ENCODE assay signal across 23 cellular contexts in genomic region chr13:36680918-36681317, GRCh38. TPM values are rescaled to one million over a fixed set of nuclear protein-coding genes. Genes with fewer than 3 reads are reported as not detected.
A peak's percentile ranks its signal among the peaks of the same experiment; 100 is the strongest.
DNase-seq lines count a peak whose midpoint lies in the region; ATAC-seq and TF ChIP-seq lines count a peak whose summit lies in the region.
"Had no signal": no experiment of that assay in that cellular context is flagged by ENCODE, and none has a peak within 500 bp of the region (broad histone marks: within the 10 kb centered on the region; RNA-seq: fewer than 3 reads in every experiment).

No MANE protein-coding gene starts in this region.

- H3K27ac ChIP-seq in A673 (ENCODE audit: low read depth, low read length, poor library complexity, severe bottlenecking) = peak overlapping the region; percentile 34
- H3K27ac ChIP-seq: brain microvascular endothelial cell, esophagus squamous epithelium had no signal

- POLR2A ChIA-PET in A673 (lab: Charles Lee; ENCODE audit: low non-redundant PET) = no interaction called here

- H3K9me3 ChIP-seq in A673 (ENCODE audit: low read depth, low read length, poor library complexity, severe bottlenecking) = peaks cover 3% of the 10 kb centered on the region
- H3K9me3 ChIP-seq: esophagus squamous epithelium had no signal

- ATAC-seq in HG02588 (IDR thresholded peaks at IDR 0.05; ENCODE audit: unreplicated experiment) (no peak), HG02870 (IDR thresholded peaks at IDR 0.05; ENCODE audit: unreplicated experiment) (no peak)
- ATAC-seq: activated CD4-positive, CD25-positive, alpha-beta regulatory T cell treated with anti-CD3 and anti-CD28 coated beads, Interleukin-2, amount 50 U/mL, for 24 hours; left lobe of liver had no signal

- H3K4me3 ChIP-seq in A673 (ENCODE audit: low read depth, low read length, poor library complexity, severe bottlenecking) (no peak overlapping the region), retinal pigment epithelial cell (ENCODE audit: low read length) (no peak overlapping the region)
- H3K4me3 ChIP-seq: esophagus squamous epithelium had no signal

- TF ChIP-seq CTCF in A673 (conservative IDR thresholded peaks at IDR 0.05; ENCODE audit: low read depth, low read length) (no peak), retinal pigment epithelial cell (conservative IDR thresholded peaks at IDR 0.05; ENCODE audit: low read depth, low read length) (no peak)

- CTCF ChIA-PET in A673 (lab: Charles Lee) = no interaction called here

- BruUV-seq in A673 (replicated peaks; lab: Mats Ljungman, UMichigan) = no TSS peak

- no peaks in the 10 kb centered on the region for H3K27me3 ChIP-seq in A673 (replicated peaks; ENCODE audit: insufficient read depth, low read depth, low read length, poor library complexity)
- H3K27me3 ChIP-seq: brain microvascular endothelial cell had no signal

- peaks cover 14% of the 10 kb centered on the region for H3K36me3 ChIP-seq in A673 (ENCODE audit: insufficient read depth, low read length, poor library complexity, severe bottlenecking)
- H3K36me3 ChIP-seq: brain microvascular endothelial cell, esophagus squamous epithelium had no signal

- H3K4me1 ChIP-seq in A673 (ENCODE audit: insufficient read depth, low read length, poor library complexity, severe bottlenecking) = peaks cover 55% of the 10 kb centered on the region
- H3K4me1 ChIP-seq: esophagus squamous epithelium had no signal

- DNase-seq in A673 (ENCODE audit: low spot score) = peak; percentile 36
- DNase-seq in amniotic epithelial cell (ENCODE audit: low read depth) = peak; percentile 43
- peak; percentile 14 for DNase-seq in kidney glomerular epithelial cell (lab: John Stamatoyannopoulos, UW)
- peak; percentile 2 for DNase-seq in retinal pigment epithelial cell (ENCODE audit: low read depth)
- DNase-seq in T-helper 9 cell = no peak
- DNase-seq in NCI-H1436 (lab: John Stamatoyannopoulos, UW) = no peak
- DNase-seq: activated CD4-positive, alpha-beta T cell treated with anti-CD3 and anti-CD28 coated beads, Interleukin-2, amount 50 U/mL, for 48 hours; activated naive CD4-positive, alpha-beta T cell treated with Interleukin-2 at 50 U/mL for 16 hours; brain microvascular endothelial cell; CD4-positive, alpha-beta memory T cell; esophagus squamous epithelium; hippocampal formation; mesendoderm; NCI-H1048; NCI-H1930; stimulated activated CD4-positive, alpha-beta T cell treated with anti-CD3 and anti-CD28 coated beads, Interleukin-4, amount 100 ng/mL, for 1 hour; T-helper 2 cell had no signal

- intact Hi-C loops in A673 (cut with micrococcal nuclease; ENCODE audit: unreplicated experiment) = no loop called here

RNA-seq across cellular contexts. Expression of gene SERTM1, which starts 7.1 kb away (rescaled TPM):
- 42.9 and 53.5 TPM in 2 replicates for total RNA-seq in A673 (2021)
- total RNA-seq: CD4-positive, alpha-beta memory T cell; esophagus squamous epithelium; H4; left lobe of liver; myocyte had no signal

Comparison
In these comparisons a context has a peak if more than half of its experiments do, and no peak if none do; other contexts are left out.
1. DNase-seq: peak in A673 (single experiment), amniotic epithelial cell (single experiment), kidney glomerular epithelial cell (single experiment) and retinal pigment epithelial cell (single experiment); none in T-helper 9 cell (single experiment) and NCI-H1436 (single experiment).